ENCODE assay signal across 12 cellular contexts in the genomic region with DNA sequence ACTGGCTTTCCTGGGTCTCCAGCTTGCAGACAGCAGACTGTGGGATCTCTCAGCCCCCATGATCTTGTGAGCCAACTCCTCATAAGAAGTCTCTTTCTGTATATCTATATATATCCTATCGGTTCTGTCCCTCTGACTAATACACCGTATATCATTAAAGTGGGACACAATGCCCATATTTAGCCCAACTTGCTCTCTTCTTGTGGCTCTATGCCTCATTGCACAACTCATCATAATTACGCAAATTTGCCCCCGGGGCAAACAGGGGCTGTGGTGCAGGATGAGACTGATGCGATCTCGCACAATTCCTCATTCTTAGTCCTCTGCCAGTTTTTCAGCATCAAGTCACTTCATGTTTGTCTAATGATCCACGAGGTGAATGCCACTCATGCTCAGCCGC.
DNase-seq lines count a peak whose midpoint lies in the region; ATAC-seq, FAIRE-seq and TF ChIP-seq lines count a peak whose summit lies in the region.
"Had no signal": no experiment of that assay in that cellular context is flagged by ENCODE, and none has a peak within 500 bp of the region (broad histone marks: within the 10 kb centered on the region; RNA-seq: fewer than 3 reads in every experiment).

No MANE protein-coding gene starts in this region.

- no peaks in the 10 kb centered on the region for H3K27me3 ChIP-seq in kidney epithelial cell (ENCODE audit: control insufficient read depth, insufficient read depth, low read length)

- DNase-seq in GM12891 (ENCODE audit: insufficient read length, low spot score) (no peak), RWPE1 (ENCODE audit: low spot score) (peak; percentile 81), kidney epithelial cell (ENCODE audit: low read depth) (peak; percentile 32), inferior parietal cortex (ENCODE audit: extremely low spot score) (no peak), globus pallidus (ENCODE audit: low spot score) (no peak), GF-D8 (lab: John Stamatoyannopoulos, UW) (no peak)
- DNase-seq: activated T-cell treated with anti-CD3 and anti-CD28 coated beads, Interleukin-2, amount 50 U/mL, for 72 hours; CD4-positive, alpha-beta T cell; stimulated activated naive CD8-positive, alpha-beta T cell treated with anti-CD3 and anti-CD28 coated beads, Interleukin-15, amount 100 ng/mL, for 72 hours had no signal

- ATAC-seq in HG03378 (IDR thresholded peaks at IDR 0.05; ENCODE audit: unreplicated experiment) (peak; percentile 53), GM21367 (IDR thresholded peaks at IDR 0.05; ENCODE audit: unreplicated experiment) (no peak)
- ATAC-seq: activated T-cell treated with anti-CD3 and anti-CD28 coated beads, Interleukin-2, amount 50 U/mL, for 72 hours; stimulated activated naive CD8-positive, alpha-beta T cell treated with anti-CD3 and anti-CD28 coated beads, Interleukin-15, amount 100 ng/mL, for 72 hours had no signal

- CTCF ChIA-PET in RWPE1 (lab: Yijun Ruan, JAX), result interaction anchor here (0.6 to 0.8 kb wide), 2 partner anchors 51 to 110 kb away, joined by 3 to 5 read pairs; no protein-coding TSS in a partner anchor

- POLR2A ChIA-PET in RWPE1 (lab: Yijun Ruan, JAX; ENCODE audit: low non-redundant PET), result no interaction called here

- H3K27ac ChIP-seq in RWPE1, result peak overlapping the region; percentile 76

- no peaks in the 10 kb centered on the region for H3K36me3 ChIP-seq in kidney epithelial cell (ENCODE audit: control insufficient read depth, insufficient read depth, low read length)

- TF ChIP-seq CTCF in RWPE1 (conservative IDR thresholded peaks at IDR 0.05; ENCODE audit: low read depth), result no peak
- no peak for TF ChIP-seq CTCF in kidney epithelial cell (IDR thresholded peaks at IDR 0.05; ENCODE audit: insufficient read depth, low read length, poor library complexity, severe bottlenecking)

- FAIRE-seq in GM12891 (lab: Jason Lieb, UNC), result peak; percentile 58
- FAIRE-seq: TTC549 had no signal

- no peak overlapping the region for H3K4me3 ChIP-seq in kidney epithelial cell (ENCODE audit: low read depth, low read length)

- TF ChIP-seq POLR2A in GM12891 (IDR thresholded peaks at IDR 0.05; ENCODE audit: low read depth, low read length), result no peak

TF ChIP-seq in GM12891, 5 proteins besides CTCF, POLR2A, EP300 and RAD21:
- TF ChIP-seq PAX5 (IDR thresholded peaks at IDR 0.05; ENCODE audit: insufficient read depth, low read length, severe bottlenecking), result no peak
- no peak for TF ChIP-seq POU2F2 (IDR thresholded peaks at IDR 0.05; ENCODE audit: low read depth, low read length)
- TF ChIP-seq SPI1 (IDR thresholded peaks at IDR 0.05; ENCODE audit: low read depth, low read length), result peak; percentile 40; the same call in 1 of the 2 replicates

Comparison
In these comparisons a context has a peak if more than half of its experiments do, and no peak if none do; other contexts are left out.
1. DNase-seq: peak in RWPE1 (single experiment) and kidney epithelial cell (single experiment); none in GM12891 (single experiment), inferior parietal cortex (single experiment), globus pallidus (single experiment) and GF-D8 (single experiment).